1 cellular context compared by ENCODE assay signal in genomic region chr6:5866547-5867051, GRCh38.
TF ChIP-seq lines count a peak whose summit lies in the region.

No MANE protein-coding gene starts in this region.

TF ChIP-seq in endothelial cell of umbilical vein, 7 proteins besides CTCF, POLR2A, EP300 and RAD21:
- TF ChIP-seq EZH2 (IDR thresholded peaks at IDR 0.05; ENCODE audit: borderline replicate concordance, low read depth, low read length, severe bottlenecking) (no peak), GATA2 (IDR thresholded peaks at IDR 0.05; ENCODE audit: insufficient read depth, insufficient read length, low read depth, low read length) (no peak), JUN (IDR thresholded peaks at IDR 0.05; ENCODE audit: borderline replicate concordance, insufficient read depth, insufficient read length, low read depth) (no peak), POLR2AphosphoS5 (IDR thresholded peaks at IDR 0.05; ENCODE audit: insufficient read depth, low read depth, low read length) (no peak), MYC (IDR thresholded peaks at IDR 0.05; ENCODE audit: low read depth, low read length) (no peak), MAX (IDR thresholded peaks at IDR 0.05; ENCODE audit: insufficient read depth, insufficient read length) (no peak), FOS (IDR thresholded peaks at IDR 0.05; ENCODE audit: borderline replicate concordance, insufficient read depth, low read length) (no peak)
